ENCODE assay signal across 8 cellular contexts in the genomic region with DNA sequence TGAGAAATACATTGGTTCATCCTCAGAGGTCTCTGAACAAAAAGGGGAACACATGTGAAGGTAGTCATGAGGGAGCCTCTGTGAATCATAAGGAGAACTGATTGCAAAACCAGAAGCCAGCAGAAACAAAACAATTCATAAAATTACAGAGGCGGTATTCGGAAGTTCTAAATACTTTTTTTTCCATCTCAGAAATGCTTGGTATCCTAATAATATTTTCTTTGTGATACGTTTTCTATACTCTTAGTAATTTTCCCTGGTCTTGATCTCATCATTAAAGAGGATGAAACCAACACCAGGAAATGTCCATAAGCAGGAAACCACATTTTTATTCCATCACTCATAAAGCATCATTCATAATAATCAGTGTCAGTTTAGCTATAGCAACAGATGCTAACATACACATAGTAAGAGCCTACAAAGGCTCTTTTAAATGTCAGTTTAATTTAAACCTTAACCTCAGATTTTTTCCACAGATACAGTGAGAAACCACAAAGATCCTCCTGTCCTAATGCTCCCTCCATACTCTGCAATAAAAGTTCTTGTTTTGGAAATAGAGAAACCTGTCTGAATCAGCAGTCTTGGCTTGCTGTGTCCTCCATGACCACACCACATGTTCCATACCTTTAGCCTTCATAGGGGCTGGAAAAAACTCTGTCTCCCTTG. TPM values are rescaled to one million over a fixed set of nuclear protein-coding genes. Genes with fewer than 3 reads are reported as not detected.
DNase-seq lines count a peak whose midpoint lies in the region; ATAC-seq, FAIRE-seq and TF ChIP-seq lines count a peak whose summit lies in the region.

No MANE protein-coding gene starts in this region.

- intact Hi-C loops in lower lobe of right lung (cut with DNase I) (no loop called here), aorta (cut with DNase I) (no loop called here)

- POLR2A ChIA-PET in CD8-positive, alpha-beta memory T cell (lab: Charles Lee): no interaction called here

- H3K27ac Mint-ChIP-seq in CD8-positive, alpha-beta memory T cell: peak overlapping the region in 6 of 8 donors; percentile 16 to 74 (median 46)
- peak overlapping the region; percentile 93 for H3K27ac Mint-ChIP-seq in activated naive CD8-positive, alpha-beta T cell

- no peak for TF ChIP-seq CTCF in lower lobe of right lung (IDR thresholded peaks at IDR 0.05)
- no peak for TF ChIP-seq CTCF in coronary artery (IDR thresholded peaks at IDR 0.05)

- peaks cover 14% of the 10 kb centered on the region for H3K4me1 ChIP-seq in CD8-positive, alpha-beta memory T cell (ENCODE audit: insufficient read depth, low read length)
- H3K4me1 ChIP-seq in lower lobe of right lung (no peaks in the 10 kb centered on the region), aorta (ENCODE audit: control insufficient read depth in 1 of 2, insufficient read depth in 2 of 2, low read length in 2 of 2) (no peaks in the 10 kb centered on the region)

- H3K27me3 Mint-ChIP-seq in CD8-positive, alpha-beta memory T cell: no peaks in the 10 kb centered on the region
- no peaks in the 10 kb centered on the region for H3K27me3 Mint-ChIP-seq in activated naive CD8-positive, alpha-beta T cell

- H3K4me3 Mint-ChIP-seq in CD8-positive, alpha-beta memory T cell: peak overlapping the region in 3 of 7 donors; percentile 8 to 32 (median 29)
- H3K4me3 Mint-ChIP-seq in activated naive CD8-positive, alpha-beta T cell: peak overlapping the region; percentile 65

- 44 to 48% methylated on average over 3 of the region's 3 CpGs for WGBS in aorta, 2 donors

- H3K27ac ChIP-seq in CD8-positive, alpha-beta memory T cell (ENCODE audit: low read depth, low read length): no peak overlapping the region
- H3K27ac ChIP-seq in lower lobe of right lung (peak overlapping the region; percentile 4), coronary artery (peak overlapping the region in 1 of 2 donors; percentile 16), aorta (ENCODE audit: low read depth in 1 of 2, low read length in 2 of 2) (no peak overlapping the region)

- no peaks in the 10 kb centered on the region for H3K36me3 ChIP-seq in CD8-positive, alpha-beta memory T cell (ENCODE audit: insufficient read depth, low read length)
- H3K36me3 ChIP-seq in lower lobe of right lung: no peaks in the 10 kb centered on the region
- no peaks in the 10 kb centered on the region for H3K36me3 ChIP-seq in aorta (ENCODE audit: control insufficient read depth in 1 of 2, insufficient read depth in 2 of 2, low read length in 1 of 2)

- H3K9me3 ChIP-seq in CD8-positive, alpha-beta memory T cell (ENCODE audit: low read length): no peaks in the 10 kb centered on the region
- H3K9me3 ChIP-seq in lower lobe of right lung: no peaks in the 10 kb centered on the region
- H3K9me3 ChIP-seq in aorta (ENCODE audit: control insufficient read depth, low read length): no peaks in the 10 kb centered on the region

- ATAC-seq in GM21360 (IDR thresholded peaks at IDR 0.05; ENCODE audit: unreplicated experiment) (peak; percentile 67), lower lobe of right lung (peak; percentile 66 to 78), aorta (ENCODE audit: low FRiP score) (no peak)

- peak in 1 of 5 donors; percentile 10 for DNase-seq in CD8-positive, alpha-beta memory T cell
- peak; percentile 78 for DNase-seq in HTR-8/SVneo (ENCODE audit: insufficient read length, low spot score)
- no peak for DNase-seq in lower lobe of right lung
- DNase-seq in NCI-H1417 treated with DMSO at 0.1 percent for 48 hours (lab: John Stamatoyannopoulos, UW): no peak
- DNase-seq in coronary artery (ENCODE audit: low spot score): no peak
- DNase-seq in aorta: no peak

- FAIRE-seq in HTR-8/SVneo (lab: Jason Lieb, UNC): no peak

- H3K4me1 Mint-ChIP-seq in CD8-positive, alpha-beta memory T cell: peaks cover 21 to 27% (median 24%) of the 10 kb centered on the region in 3 donors
- H3K4me1 Mint-ChIP-seq in activated naive CD8-positive, alpha-beta T cell (ENCODE audit: low read depth): peaks cover 29% of the 10 kb centered on the region

- no peaks in the 10 kb centered on the region for H3K27me3 ChIP-seq in CD8-positive, alpha-beta memory T cell (ENCODE audit: insufficient read depth, low read length, poor library complexity, severe bottlenecking)
- H3K27me3 ChIP-seq in lower lobe of right lung (ENCODE audit: low read depth) (no peaks in the 10 kb centered on the region), aorta (ENCODE audit: control insufficient read depth in 1 of 2, insufficient read depth in 2 of 2, low read length in 1 of 2) (no peaks in the 10 kb centered on the region)

- H3K36me3 Mint-ChIP-seq in CD8-positive, alpha-beta memory T cell: no peaks in the 10 kb centered on the region
- H3K36me3 Mint-ChIP-seq in activated naive CD8-positive, alpha-beta T cell: no peaks in the 10 kb centered on the region

- no peak overlapping the region for H3K4me3 ChIP-seq in CD8-positive, alpha-beta memory T cell (ENCODE audit: low read length)
- H3K4me3 ChIP-seq in lower lobe of right lung: no peak overlapping the region
- H3K4me3 ChIP-seq in coronary artery: no peak overlapping the region
- H3K4me3 ChIP-seq in aorta (ENCODE audit: low read length in 2 of 2): no peak overlapping the region

- H3K9me3 Mint-ChIP-seq in CD8-positive, alpha-beta memory T cell: no peaks in the 10 kb centered on the region
- no peaks in the 10 kb centered on the region for H3K9me3 Mint-ChIP-seq in activated naive CD8-positive, alpha-beta T cell (ENCODE audit: low read depth)

- CTCF ChIA-PET in CD8-positive, alpha-beta memory T cell (lab: Charles Lee): interaction anchor here (0.6 kb wide), 1 partner anchor 10 kb away, joined by 3 read pairs; no protein-coding TSS in a partner anchor

RNA-seq across cellular contexts. Expression of gene SGK1, which starts 29.2 kb away (rescaled TPM):
- total RNA-seq in CD8-positive, alpha-beta memory T cell: 10 to 100 TPM; 36.5 to 36.7 TPM
- polyA plus RNA-seq in CD8-positive, alpha-beta memory T cell: 3.8 TPM
- total RNA-seq in lower lobe of right lung (195 TPM), aorta (100 to 1,000 TPM in 1 of 2 donors, 10 to 100 TPM in 1; 89.7 to 122 TPM)
- polyA plus RNA-seq in aorta: 100 to 1,000 TPM in 1 of 2 donors, 10 to 100 TPM in 1; 11.3 to 150 TPM
